16 cellular contexts compared by ENCODE assay signal in the genomic region with DNA sequence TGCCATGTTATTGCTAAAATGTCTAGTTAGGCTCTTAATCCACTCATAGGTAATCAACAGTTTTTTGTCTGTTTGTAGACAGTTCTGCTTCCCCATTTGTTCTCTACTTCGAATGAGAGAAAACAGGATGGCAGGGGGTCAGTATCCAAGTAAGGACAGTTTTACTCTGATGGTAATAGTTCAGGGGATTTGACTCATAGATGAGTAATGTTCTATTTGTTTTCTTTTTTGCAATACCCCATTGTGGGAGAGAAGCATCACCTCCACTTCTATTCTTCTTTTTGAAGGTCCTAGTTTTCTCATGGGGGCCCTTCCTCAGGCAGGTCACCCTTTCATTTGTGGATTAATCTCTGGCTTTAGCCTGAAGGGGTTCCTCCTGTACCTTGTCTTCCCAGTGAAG. TPM values are rescaled to one million over a fixed set of nuclear protein-coding genes. Genes with fewer than 3 reads are reported as not detected.
DNase-seq lines count a peak whose midpoint lies in the region; ATAC-seq, FAIRE-seq and TF ChIP-seq lines count a peak whose summit lies in the region.
"Had no signal": no experiment of that assay in that cellular context is flagged by ENCODE, and none has a peak within 500 bp of the region (broad histone marks: within the 10 kb centered on the region; RNA-seq: fewer than 3 reads in every experiment).

No MANE protein-coding gene starts in this region.

- POLR2A ChIA-PET in PC-3 (lab: Charles Lee; ENCODE audit: unreplicated experiment) (interaction anchor here (0.6 kb wide), 1 partner anchor 14 kb away, joined by 5 read pairs; no protein-coding TSS in a partner anchor), endothelial cell of umbilical vein (lab: Charles Lee) (no interaction called here)

- no peaks in the 10 kb centered on the region for H3K9me1 ChIP-seq in endothelial cell of umbilical vein (replicated peaks; ENCODE audit: control insufficient read depth, extremely low read depth, insufficient read depth, low read length)

- TF ChIP-seq CTCF in PC-3 (conservative IDR thresholded peaks at IDR 0.05; ENCODE audit: low read depth, low read length) (no peak), endothelial cell of umbilical vein (IDR thresholded peaks at IDR 0.05; ENCODE audit: extremely low read depth in 1 of 2, insufficient read depth in 1 of 2, low read depth in 1 of 2, low read length in 2 of 2) (no peak)

- dilution Hi-C loops in endothelial cell of umbilical vein (cut with MboI; ENCODE audit: extremely low pct_ligation_motif_present, low sequenced_read_pairs): no loop called here

- DNase-seq in HT1080 (ENCODE audit: low read depth): peak; percentile 83
- DNase-seq in PC-3: peak; percentile 71
- peak; percentile 37 for DNase-seq in endothelial cell of umbilical vein (ENCODE audit: low read depth, low spot score)
- peak; percentile 51 for DNase-seq in skeletal muscle cell (ENCODE audit: low read depth)
- DNase-seq in KBM-7: no peak
- DNase-seq: activated CD4-positive, alpha-beta T cell treated with anti-CD3 and anti-CD28 coated beads for 4 hours; activated naive CD8-positive, alpha-beta T cell treated with anti-CD3 and anti-CD28 coated beads for 36 hours; activated T-cell treated with anti-CD3 and anti-CD28 coated beads, Interleukin-2, amount 50 U/mL, for 1 hour; DND-41; erythroblast; NCI-H146 had no signal

- H3K27me3 ChIP-seq in PC-3 (ENCODE audit: low read length) (no peaks in the 10 kb centered on the region), endothelial cell of umbilical vein (ENCODE audit: control insufficient read depth in 2 of 2, insufficient read depth in 2 of 2, low read length in 2 of 2) (no peaks in the 10 kb centered on the region)

- H3K36me3 ChIP-seq in PC-3 (ENCODE audit: low read depth, low read length): no peaks in the 10 kb centered on the region
- H3K36me3 ChIP-seq in endothelial cell of umbilical vein (ENCODE audit: control insufficient read depth in 2 of 2, extremely low read depth in 1 of 2, insufficient read depth in 2 of 2, low read length in 2 of 2): no peaks in the 10 kb centered on the region

- H3K9ac ChIP-seq in PC-3 (ENCODE audit: low read length) (no peak overlapping the region), endothelial cell of umbilical vein (replicated peaks; ENCODE audit: extremely low read depth, insufficient read depth, low read length) (no peak overlapping the region)

- CTCF ChIA-PET in PC-3 (lab: Charles Lee): no interaction called here
- CTCF ChIA-PET in endothelial cell of umbilical vein (lab: Charles Lee): no interaction called here

- intact Hi-C loops in PC-3 (cut with micrococcal nuclease): loop anchor here (5.0 kb wide), 1 partner anchor 141 kb away; no protein-coding TSS in a partner anchor
- intact Hi-C loops in endothelial cell of umbilical vein (cut with micrococcal nuclease): no loop called here

- no peaks in the 10 kb centered on the region for H3F3A ChIP-seq in PC-3 (ENCODE audit: low read length, unreplicated experiment)

- H3K27ac ChIP-seq in PC-3 (ENCODE audit: low read length) (peak overlapping the region; percentile 65), endothelial cell of umbilical vein (ENCODE audit: insufficient read depth, low read depth, low read length) (peak overlapping the region; percentile 11)

- peak; percentile 21 for FAIRE-seq in endothelial cell of umbilical vein (lab: Jason Lieb, UNC)
- FAIRE-seq: colon, K562 had no signal

- H3K9me2 ChIP-seq in PC-3 (replicated peaks; ENCODE audit: low read length): no peaks in the 10 kb centered on the region

- no peaks in the 10 kb centered on the region for H3K9me3 ChIP-seq in PC-3 (ENCODE audit: low read length)
- H3K9me3 ChIP-seq in endothelial cell of umbilical vein (replicated peaks; ENCODE audit: control insufficient read depth, insufficient read depth, low read length): no peaks in the 10 kb centered on the region

- BruUV-seq in PC-3 (replicated peaks; lab: Mats Ljungman, UMichigan): no TSS peak
- no TSS peak for BruUV-seq in endothelial cell of umbilical vein (replicated peaks; lab: Mats Ljungman, UMichigan)

- peak; percentile 84 for ATAC-seq in PC-3
- no peak for ATAC-seq in HG03565 (IDR thresholded peaks at IDR 0.05; ENCODE audit: unreplicated experiment)
- no peak for ATAC-seq in HG02678 (IDR thresholded peaks at IDR 0.05; ENCODE audit: unreplicated experiment)
- ATAC-seq: GM23338, K562 had no signal

- H3K79me2 ChIP-seq in PC-3 (ENCODE audit: low read length) (no peaks in the 10 kb centered on the region), endothelial cell of umbilical vein (ENCODE audit: control insufficient read depth, insufficient read depth, low read length) (no peaks in the 10 kb centered on the region)

- H2AFZ ChIP-seq in PC-3 (ENCODE audit: low read length) (no peak overlapping the region), endothelial cell of umbilical vein (ENCODE audit: low read depth, low read length) (no peak overlapping the region)
- H2AFZ ChIP-seq: GM23338 had no signal

- in situ Hi-C loops in KBM-7 (cut with MboI; ENCODE audit: low pct_unique_long_range_greater_than_20kb, low sequenced_read_pairs): no loop called here

- no peak for TF ChIP-seq POLR2A in endothelial cell of umbilical vein (IDR thresholded peaks at IDR 0.05; ENCODE audit: low read depth, low read length)

- peak overlapping the region; percentile 25 for H3K4me2 ChIP-seq in PC-3 (ENCODE audit: low read length)
- peak overlapping the region; percentile 36 for H3K4me2 ChIP-seq in endothelial cell of umbilical vein (ENCODE audit: insufficient read depth, low read length)
- H3K4me2 ChIP-seq: GM23338 had no signal

- no peaks in the 10 kb centered on the region for H4K20me1 ChIP-seq in PC-3 (ENCODE audit: low read length)
- no peaks in the 10 kb centered on the region for H4K20me1 ChIP-seq in endothelial cell of umbilical vein (replicated peaks; ENCODE audit: control insufficient read depth, extremely low read depth, insufficient read depth, low read length)

- H3K4me1 ChIP-seq in PC-3 (ENCODE audit: insufficient read depth, low read length) (peaks cover 30% of the 10 kb centered on the region), endothelial cell of umbilical vein (ENCODE audit: control insufficient read depth, extremely low read depth, insufficient read depth, low read length) (peaks cover 11% of the 10 kb centered on the region)

- H3K4me3 ChIP-seq in PC-3 (ENCODE audit: low read length) (no peak overlapping the region), endothelial cell of umbilical vein (replicated peaks in 1 of 3; ENCODE audit: insufficient read depth in 1 of 3, low read depth in 1 of 3, low read length in 3 of 3) (no peak overlapping the region), skeletal muscle cell (ENCODE audit: low read depth, low read length) (no peak overlapping the region)
- H3K4me3 ChIP-seq: GM23338, K562 had no signal

TF ChIP-seq in endothelial cell of umbilical vein, 7 proteins besides CTCF, POLR2A, EP300 and RAD21:
- peak; percentile 37 for TF ChIP-seq JUN (IDR thresholded peaks at IDR 0.05; ENCODE audit: borderline replicate concordance, insufficient read depth, insufficient read length, low read depth)
- no peak for TF ChIP-seq MYC (IDR thresholded peaks at IDR 0.05; ENCODE audit: low read depth, low read length)
- TF ChIP-seq FOS (IDR thresholded peaks at IDR 0.05; ENCODE audit: borderline replicate concordance, insufficient read depth, low read length): peak; percentile 59

RNA-seq across cellular contexts. Expression of gene PCLO, which starts 13.9 kb away (rescaled TPM):
- 1.4 and 2.2 TPM in 2 replicates for total RNA-seq in HT1080 (2014; rRNA removed; shearing (Covaris generic))
- polyA plus RNA-seq in HT1080 (2015; cell fraction: cytosol; rRNA removed): 0.81 and 3.1 TPM in 2 replicates
- 2.4 and 3.0 TPM in 2 replicates for polyA plus RNA-seq in HT1080 (2015; cell fraction: nucleus; rRNA removed)
- total RNA-seq in PC-3 (2014; rRNA removed): 3.5 and 7.5 TPM in 2 replicates
- 0.65 and 0.75 TPM in 2 replicates for total RNA-seq in endothelial cell of umbilical vein
- polyA plus RNA-seq in endothelial cell of umbilical vein: 0.04 and 0.06 TPM in 2 replicates
- 0.04 TPM in 2 replicates for polyA plus RNA-seq in endothelial cell of umbilical vein (2011; cell fraction: cytosol; rRNA removed)
- polyA plus RNA-seq in endothelial cell of umbilical vein (2011; cell fraction: nucleus; rRNA removed): 0.13 and 0.41 TPM in 2 replicates
- 0.07 and 0.47 TPM in 2 replicates for polyA plus RNA-seq in endothelial cell of umbilical vein (2012)
- 0.12 and 0.17 TPM in 2 replicates for polyA minus RNA-seq in endothelial cell of umbilical vein
- not detected for polyA minus RNA-seq in endothelial cell of umbilical vein (2011; cell fraction: cytosol; rRNA and poly(A)+ RNA removed)
- 0.43 and 0.96 TPM in 2 replicates for polyA minus RNA-seq in endothelial cell of umbilical vein (2011; cell fraction: nucleus; rRNA and poly(A)+ RNA removed)
- total RNA-seq: activated naive CD8-positive, alpha-beta T cell treated with anti-CD3 and anti-CD28 coated beads for 36 hours had no signal
